10 cellular contexts compared by ENCODE assay signal in genomic region chr3:177596248-177596821, GRCh38.
DNase-seq lines count a peak whose midpoint lies in the region; ATAC-seq and TF ChIP-seq lines count a peak whose summit lies in the region.
"Had no signal": no experiment of that assay in that cellular context is flagged by ENCODE, and none has a peak within 500 bp of the region (broad histone marks: within the 10 kb centered on the region; RNA-seq: fewer than 3 reads in every experiment).

No MANE protein-coding gene starts in this region.

- H3K27ac Mint-ChIP-seq in H9 (no peak overlapping the region), endodermal cell (no peak overlapping the region)

- no peak overlapping the region for H3K56ac ChIP-seq in H9 (ENCODE audit: insufficient read length, low read depth, low read length)

- H3K23ac ChIP-seq in H9 (ENCODE audit: insufficient read length, low read depth, low read length) (no peak overlapping the region), mesenchymal stem cell (ENCODE audit: low read length in 2 of 2) (no peak overlapping the region)

- H3K4me2 ChIP-seq in H9 (ENCODE audit: insufficient read depth, insufficient read length, low read length): no peak overlapping the region
- no peak overlapping the region for H3K4me2 ChIP-seq in mesenchymal stem cell (ENCODE audit: low read length, poor library complexity, severe bottlenecking)

- H2AK5ac ChIP-seq in H9 (ENCODE audit: insufficient read length, low read length) (no peak overlapping the region), mesenchymal stem cell (ENCODE audit: low read length, severe bottlenecking) (peak overlapping the region; percentile 31)

- peak overlapping the region; percentile 82 for H3K27ac ChIP-seq in ACC112 (ENCODE audit: low read depth, low read length)
- H3K27ac ChIP-seq in H9 (ENCODE audit: insufficient read length, low read depth, low read length): no peak overlapping the region
- no peak overlapping the region for H3K27ac ChIP-seq in mesenchymal stem cell (ENCODE audit: low read length, poor library complexity, severe bottlenecking)
- H3K27ac ChIP-seq in endodermal cell (ENCODE audit: low read depth, low read length): no peak overlapping the region

- H3K4me3 Mint-ChIP-seq in H9: no peak overlapping the region
- no peak overlapping the region for H3K4me3 Mint-ChIP-seq in endodermal cell

- H3K14ac ChIP-seq in H9 (ENCODE audit: insufficient read depth, low read length) (no peak overlapping the region), mesenchymal stem cell (ENCODE audit: low read length in 2 of 2) (no peak overlapping the region)

- H4K20me1 ChIP-seq in H9 (ENCODE audit: control insufficient read depth, insufficient read depth, insufficient read length): no peaks in the 10 kb centered on the region

- H3K4me1 ChIP-seq in ACC112 (ENCODE audit: control insufficient read depth, insufficient read depth, low read length, unreplicated experiment) (peaks cover 64% of the 10 kb centered on the region), H9 (ENCODE audit: insufficient read depth, low read length) (peaks cover 13% of the 10 kb centered on the region; the same call in 1 of the 2 replicates), adipocyte (ENCODE audit: control insufficient read depth, insufficient read depth, low read length) (peaks cover 69% of the 10 kb centered on the region), mesenchymal stem cell (ENCODE audit: control insufficient read depth, insufficient read depth, low read depth, low read length) (peaks cover 7% of the 10 kb centered on the region), endodermal cell (ENCODE audit: control insufficient read depth, insufficient read depth, low read length) (no peaks in the 10 kb centered on the region)

- H3K79me2 ChIP-seq in ACC112 (ENCODE audit: control insufficient read depth, insufficient read depth, low read length, unreplicated experiment) (no peaks in the 10 kb centered on the region), H9 (ENCODE audit: insufficient read depth, low read length) (no peaks in the 10 kb centered on the region)

- H4K91ac ChIP-seq in H9 (ENCODE audit: insufficient read length, low read depth, low read length): peak overlapping the region; percentile 37
- H4K91ac ChIP-seq in mesenchymal stem cell (ENCODE audit: low read length): no peak overlapping the region

- H3K4me3 ChIP-seq in ACC112 (ENCODE audit: low read depth, low read length) (0 out of 2 replicates have a peak overlapping the region, but pooled peaks have one; percentile 9), adipocyte (ENCODE audit: low read length) (no peak overlapping the region), mesenchymal stem cell (ENCODE audit: insufficient read depth in 1 of 2, low read depth in 1 of 2, low read length in 2 of 2) (no peak overlapping the region), endodermal cell (ENCODE audit: low read length) (no peak overlapping the region)

- no peak overlapping the region for H4K5ac ChIP-seq in H9 (ENCODE audit: insufficient read length, low read depth, low read length)

- H3K9me3 ChIP-seq in H9 (ENCODE audit: control insufficient read depth, low read depth, low read length) (no peaks in the 10 kb centered on the region), adipocyte (ENCODE audit: control insufficient read depth, low read length) (no peaks in the 10 kb centered on the region), mesenchymal stem cell (ENCODE audit: control insufficient read depth, low read length) (no peaks in the 10 kb centered on the region), endodermal cell (ENCODE audit: control insufficient read depth, low read length) (no peaks in the 10 kb centered on the region)

- no peak overlapping the region for H3K9ac ChIP-seq in H9 (ENCODE audit: extremely low read depth, insufficient read length, low read length)
- H3K9ac ChIP-seq in adipocyte (ENCODE audit: low read length): peak overlapping the region; percentile 63
- no peak overlapping the region for H3K9ac ChIP-seq in mesenchymal stem cell (ENCODE audit: low read length)
- H3K9ac ChIP-seq in endodermal cell (ENCODE audit: extremely low read depth, low read length, poor library complexity, severe bottlenecking): no peak overlapping the region

- no peaks in the 10 kb centered on the region for H3K9me3 Mint-ChIP-seq in H9
- H3K9me3 Mint-ChIP-seq in endodermal cell: no peaks in the 10 kb centered on the region
- H3K9me3 Mint-ChIP-seq: IgD-negative memory B cell had no signal

- no peak for DNase-seq in H9
- DNase-seq in adipocyte (ENCODE audit: low read depth): peak; percentile 54
- no peak for DNase-seq in mesenchymal stem cell
- no peak for DNase-seq in stimulated activated naive CD8-positive, alpha-beta T cell treated with anti-CD3 and anti-CD28 coated beads, Interleukin-15, Interleukin-2, amounts not matched to agents 100 U/mL and 50 U/mL, for 24 hours
- DNase-seq in endodermal cell: no peak
- DNase-seq in Kasumi-1 (lab: John Stamatoyannopoulos, UW): no peak
- DNase-seq in NK-92 treated with Interleukin-12 subunit alpha and Interleukin-12 subunit beta, amount 100 ng/mL, for 24 hours (lab: John Stamatoyannopoulos, UW): no peak
- DNase-seq: small intestine had no signal

- H3K27me3 Mint-ChIP-seq in H9 (ENCODE audit: low read depth) (no peaks in the 10 kb centered on the region; the same call in 1 of the 2 replicates), endodermal cell (ENCODE audit: insufficient read depth) (no peaks in the 10 kb centered on the region)
- H3K27me3 Mint-ChIP-seq: IgD-negative memory B cell had no signal

- H3K36me3 Mint-ChIP-seq in H9 (ENCODE audit: insufficient read depth in 1 of 3, low read depth in 3 of 3): no peaks in the 10 kb centered on the region
- H3K36me3 Mint-ChIP-seq in endodermal cell (ENCODE audit: low read depth): no peaks in the 10 kb centered on the region
- H3K36me3 Mint-ChIP-seq: IgD-negative memory B cell had no signal

- TF ChIP-seq CTCF in H9 (conservative IDR thresholded peaks at IDR 0.05): no peak
- no peak for TF ChIP-seq CTCF in endodermal cell (conservative IDR thresholded peaks at IDR 0.05)

- no peak for ATAC-seq in stimulated activated naive CD8-positive, alpha-beta T cell treated with anti-CD3 and anti-CD28 coated beads, Interleukin-15, Interleukin-2, amounts not matched to agents 100 U/mL and 50 U/mL, for 24 hours

- H2BK120ac ChIP-seq in H9 (ENCODE audit: low read depth, low read length, poor library complexity, severe bottlenecking) (no peak overlapping the region), mesenchymal stem cell (ENCODE audit: low read depth, low read length) (peak overlapping the region; percentile 35)

- no peaks in the 10 kb centered on the region for H3K23me2 ChIP-seq in H9 (ENCODE audit: insufficient read length, low read depth, low read length, poor library complexity, severe bottlenecking)

- H2BK12ac ChIP-seq in H9 (ENCODE audit: insufficient read length, low read depth, low read length) (no peak overlapping the region), mesenchymal stem cell (ENCODE audit: low read length in 2 of 2) (peak overlapping the region; percentile 18 to 63)

- no CpG with 5 or more reads among the region's 3 CpGs for WGBS in H9 (ENCODE audit: extremely low coverage, insufficient read length, low lambda C conversion rate)
- WGBS in mesenchymal stem cell: 74% methylated on average over 3 of the region's 3 CpGs
- 85 to 100% methylated on average over 1 to 3 of the region's 3 CpGs for WGBS in endodermal cell (ENCODE audit: insufficient coverage in 1 of 2, insufficient read length in 1 of 2), 2 experiments

- H3T11ph ChIP-seq in H9 (ENCODE audit: low read length): no peak overlapping the region

- H2BK5ac ChIP-seq in H9 (ENCODE audit: insufficient read length, low read length) (no peak overlapping the region), mesenchymal stem cell (ENCODE audit: low read depth, low read length, poor library complexity, severe bottlenecking) (no peak overlapping the region)

- no peak overlapping the region for H4K8ac ChIP-seq in H9 (replicated peaks; ENCODE audit: insufficient read length, low read depth, low read length)
- H4K8ac ChIP-seq in mesenchymal stem cell (ENCODE audit: low read length): peak overlapping the region; percentile 36

- H3K27me3 ChIP-seq in ACC112 (ENCODE audit: insufficient read depth, low read length) (no peaks in the 10 kb centered on the region), H9 (ENCODE audit: insufficient read depth, low read length) (no peaks in the 10 kb centered on the region), adipocyte (replicated peaks; ENCODE audit: control insufficient read depth, insufficient read depth, low read length) (no peaks in the 10 kb centered on the region), mesenchymal stem cell (ENCODE audit: control insufficient read depth in 1 of 2, insufficient read depth in 1 of 2, low read length in 2 of 2) (no peaks in the 10 kb centered on the region), endodermal cell (ENCODE audit: control insufficient read depth, insufficient read depth, low read length, poor library complexity, severe bottlenecking) (no peaks in the 10 kb centered on the region)

- H3K4ac ChIP-seq in H9 (ENCODE audit: low read depth, low read length) (no peak overlapping the region), mesenchymal stem cell (ENCODE audit: low read depth in 1 of 2, low read length in 2 of 2) (no peak overlapping the region)

- H2BK15ac ChIP-seq in H9 (ENCODE audit: low read depth, low read length) (no peak overlapping the region), mesenchymal stem cell (ENCODE audit: low read depth, poor library complexity, severe bottlenecking) (no peak overlapping the region)

- H3K18ac ChIP-seq in H9 (ENCODE audit: insufficient read length, low read depth, low read length): no peak overlapping the region
- H3K18ac ChIP-seq in mesenchymal stem cell (ENCODE audit: low read depth in 1 of 2, low read length in 2 of 2): peak overlapping the region in 1 of 2 experiments; percentile 52

- H3K4me1 Mint-ChIP-seq in H9: peaks cover 21% of the 10 kb centered on the region in 2 experiments
- peaks cover 13% of the 10 kb centered on the region for H3K4me1 Mint-ChIP-seq in endodermal cell

- H2AFZ ChIP-seq in ACC112 (ENCODE audit: low read length, unreplicated experiment): peak overlapping the region; percentile 5
- H2AFZ ChIP-seq in H9 (ENCODE audit: low read length): no peak overlapping the region
- no peak overlapping the region for H2AFZ ChIP-seq in mesenchymal stem cell (ENCODE audit: low read depth, low read length)

- H2BK20ac ChIP-seq in H9 (ENCODE audit: low read depth, low read length, poor library complexity, severe bottlenecking): no peak overlapping the region

- H3K36me3 ChIP-seq in ACC112 (ENCODE audit: insufficient read depth, low read length): no peaks in the 10 kb centered on the region
- H3K36me3 ChIP-seq in adipocyte (ENCODE audit: control insufficient read depth, insufficient read depth, low read length, severe bottlenecking): no peaks in the 10 kb centered on the region
- no peaks in the 10 kb centered on the region for H3K36me3 ChIP-seq in mesenchymal stem cell (ENCODE audit: control insufficient read depth in 1 of 2, insufficient read depth in 2 of 2, low read depth in 1 of 2, low read length in 2 of 2)
- H3K36me3 ChIP-seq in endodermal cell (ENCODE audit: control insufficient read depth, insufficient read depth, low read length): no peaks in the 10 kb centered on the region

- no peaks in the 10 kb centered on the region for H3K79me1 ChIP-seq in H9 (ENCODE audit: insufficient read depth, low read depth, low read length, poor library complexity, severe bottlenecking)
- H3K79me1 ChIP-seq in mesenchymal stem cell (replicated peaks; ENCODE audit: low read length, poor library complexity, severe bottlenecking): no peaks in the 10 kb centered on the region
